In the genomic region with DNA sequence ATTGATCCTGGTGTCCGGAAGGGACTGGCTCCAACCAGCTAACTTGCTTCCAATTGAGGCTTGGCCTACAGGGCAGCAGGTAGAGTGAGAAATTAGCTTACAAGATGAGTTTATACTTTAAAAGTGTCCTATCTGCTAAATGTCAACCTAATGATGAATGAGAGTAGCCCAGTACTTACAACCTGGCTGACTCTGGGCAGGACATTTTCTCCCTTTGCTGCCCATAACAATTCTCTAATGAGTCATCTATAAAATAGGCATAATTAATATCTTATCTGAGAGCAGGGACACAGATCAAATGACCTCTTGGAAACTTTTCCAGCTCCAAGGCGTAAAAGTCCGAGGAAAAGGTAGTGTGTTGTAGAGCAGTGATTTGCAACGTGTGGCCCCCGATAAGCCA, we compare ENCODE assay signal across 34 cellular contexts.
"Had no signal": no experiment of that assay in that cellular context is flagged by ENCODE, and none has a peak within 500 bp of the region (broad histone marks: within the 10 kb centered on the region; RNA-seq: fewer than 3 reads in every experiment).

No MANE protein-coding gene starts in this region.

- H3K4me3 Mint-ChIP-seq: activated B cell treated with CpG ODN at 0.5 μM for 24 hours; activated CD4-positive, alpha-beta memory T cell treated with anti-CD3 and anti-CD28 coated beads for 36 hours; activated CD4-positive, alpha-beta T cell treated with anti-CD3 and anti-CD28 coated beads, Interleukin-2, amount 10 ng/mL, durations not matched to agents 24 days and 14 days; activated CD8-positive, alpha-beta T cell treated with anti-CD3 and anti-CD28 coated beads for 36 hours; activated naive CD4-positive, alpha-beta T cell treated with anti-CD3 and anti-CD28 coated beads, Interleukin-2, amount 10 ng/mL, durations not matched to agents 7 days and 5 days; activated naive CD4-positive, alpha-beta T cell treated with anti-CD3 and anti-CD28 coated beads, Interleukin-2, amount 50 U/mL, for 24 hours; activated naive CD8-positive, alpha-beta T cell; activated naive CD8-positive, alpha-beta T cell treated with anti-CD3 and anti-CD28 coated beads, Interleukin-2, amount 10 ng/mL, durations not matched to agents 7 days and 5 days; activated naive CD8-positive, alpha-beta T cell treated with anti-CD3 and anti-CD28 coated beads, Interleukin-2, amount 50 U/mL, for 24 hours; activated T-cell treated with anti-CD3 and anti-CD28 coated beads, Interleukin-2, amount 50 U/mL, for 4 hours; activated T-cell treated with anti-CD3 and anti-CD28 coated beads, Interleukin-2, amount 50 U/mL, for 72 hours; activated T-helper 1 cell treated with anti-CD3 and anti-CD28 coated beads, Interleukin-12 subunit alpha, Interleukin-12 subunit beta, Interleukin-2, Interleukin-4 antibody, amounts not matched to agents 30 ng/mL and 10 ng/mL and 1 ng/mL, durations not matched to agents 14 hours and 24 hours and 36 hours; activated T-helper 17 cell treated with anti-CD3 and anti-CD28 coated beads, Interleukin-2, amount 50 U/mL, for 72 hours; brain; central memory CD8-positive, alpha-beta T cell; T-helper 1 cell treated with Interleukin-12 subunit alpha and Interleukin-12 subunit beta and Interleukin-4 antibody, amounts not matched to agents 30 μg/mL and 1 μg/mL, for 36 hours; T-helper 2 cell treated with Interferon-gamma antibody and Interleukin-4, amounts not matched to agents 5 μg/mL and 100 μg/mL, for 36 hours had no signal

- DNase-seq: activated B cell treated with CpG ODN at 0.5 μM for 24 hours; activated CD4-positive, alpha-beta memory T cell treated with anti-CD3 and anti-CD28 coated beads for 36 hours; activated CD4-positive, alpha-beta T cell treated with anti-CD3 and anti-CD28 coated beads for 4 hours; activated CD4-positive, alpha-beta T cell treated with anti-CD3 and anti-CD28 coated beads, Interleukin-2, amount 10 ng/mL, durations not matched to agents 24 days and 14 days; activated CD4-positive, alpha-beta T cell treated with anti-CD3 and anti-CD28 coated beads, Interleukin-2, amount 50 U/mL, for 1 hour; activated CD4-positive, alpha-beta T cell treated with anti-CD3 and anti-CD28 coated beads, Interleukin-2, amount 50 U/mL, for 4 hours; activated CD4-positive, CD25-positive, alpha-beta regulatory T cell treated with anti-CD3 and anti-CD28 coated beads, Interleukin-2, amount 50 U/mL, for 72 hours; activated CD8-positive, alpha-beta memory T cell treated with anti-CD3 and anti-CD28 coated beads, Interleukin-2, amount 50 U/mL, for 4 hours; activated CD8-positive, alpha-beta T cell treated with anti-CD3 and anti-CD28 coated beads for 36 hours; activated gamma-delta T cell; activated naive CD4-positive, alpha-beta T cell treated with anti-CD3 and anti-CD28 coated beads, Interleukin-2, amount 10 ng/mL, durations not matched to agents 7 days and 5 days; activated naive CD4-positive, alpha-beta T cell treated with Interleukin-2 at 50 U/mL for 16 hours; activated naive CD8-positive, alpha-beta T cell treated with anti-CD3 and anti-CD28 coated beads, Interleukin-2, amount 10 ng/mL, durations not matched to agents 7 days and 5 days; activated naive CD8-positive, alpha-beta T cell treated with anti-CD3 and anti-CD28 coated beads, Interleukin-2, amount 50 U/mL, for 24 hours; activated T-cell treated with anti-CD3 and anti-CD28 coated beads for 4 hours; activated T-cell treated with anti-CD3 and anti-CD28 coated beads, Interleukin-2, amount 50 U/mL, for 1 hour; activated T-cell treated with anti-CD3 and anti-CD28 coated beads, Interleukin-2, amount 50 U/mL, for 4 hours; activated T-cell treated with anti-CD3 and anti-CD28 coated beads, Interleukin-2, amount 50 U/mL, for 72 hours; amniotic stem cell; aorta; cerebellar nuclear complex; SW 1271; T-helper 1 cell; T-helper 2 cell; T-helper 9 cell had no signal

- H3K4me1 Mint-ChIP-seq: activated B cell treated with CpG ODN at 0.5 μM for 24 hours; activated CD4-positive, alpha-beta T cell treated with anti-CD3 and anti-CD28 coated beads, Interleukin-2, amount 10 ng/mL, durations not matched to agents 24 days and 14 days; activated naive CD4-positive, alpha-beta T cell treated with anti-CD3 and anti-CD28 coated beads, Interleukin-2, amount 10 ng/mL, durations not matched to agents 7 days and 5 days; activated naive CD4-positive, alpha-beta T cell treated with anti-CD3 and anti-CD28 coated beads, Interleukin-2, amount 50 U/mL, for 24 hours; activated naive CD8-positive, alpha-beta T cell treated with anti-CD3 and anti-CD28 coated beads, Interleukin-2, amount 10 ng/mL, durations not matched to agents 7 days and 5 days; activated naive CD8-positive, alpha-beta T cell treated with anti-CD3 and anti-CD28 coated beads, Interleukin-2, amount 50 U/mL, for 24 hours; activated T-helper 17 cell treated with anti-CD3 and anti-CD28 coated beads, Interleukin-2, amount 50 U/mL, for 72 hours; central memory CD8-positive, alpha-beta T cell had no signal

- H3K9me3 Mint-ChIP-seq: activated B cell treated with CpG ODN at 0.5 μM for 24 hours; activated CD4-positive, alpha-beta memory T cell treated with anti-CD3 and anti-CD28 coated beads for 36 hours; activated CD4-positive, alpha-beta T cell treated with anti-CD3 and anti-CD28 coated beads, Interleukin-2, amount 10 ng/mL, durations not matched to agents 24 days and 14 days; activated CD8-positive, alpha-beta T cell treated with anti-CD3 and anti-CD28 coated beads for 36 hours; activated naive CD4-positive, alpha-beta T cell treated with anti-CD3 and anti-CD28 coated beads, Interleukin-2, amount 10 ng/mL, durations not matched to agents 7 days and 5 days; activated naive CD4-positive, alpha-beta T cell treated with anti-CD3 and anti-CD28 coated beads, Interleukin-2, amount 50 U/mL, for 24 hours; activated naive CD8-positive, alpha-beta T cell treated with anti-CD3 and anti-CD28 coated beads, Interleukin-2, amount 10 ng/mL, durations not matched to agents 7 days and 5 days; activated naive CD8-positive, alpha-beta T cell treated with anti-CD3 and anti-CD28 coated beads, Interleukin-2, amount 50 U/mL, for 24 hours; activated T-helper 1 cell treated with anti-CD3 and anti-CD28 coated beads, Interleukin-12 subunit alpha, Interleukin-12 subunit beta, Interleukin-2, Interleukin-4 antibody, amounts not matched to agents 30 ng/mL and 10 ng/mL and 1 ng/mL, durations not matched to agents 14 hours and 24 hours and 36 hours; T-helper 2 cell treated with Interferon-gamma antibody and Interleukin-4, amounts not matched to agents 5 μg/mL and 100 μg/mL, for 36 hours had no signal

- H3K27ac Mint-ChIP-seq: activated B cell treated with CpG ODN at 0.5 μM for 24 hours; activated CD4-positive, alpha-beta memory T cell treated with anti-CD3 and anti-CD28 coated beads for 36 hours; activated CD4-positive, alpha-beta T cell treated with anti-CD3 and anti-CD28 coated beads, Interleukin-2, amount 10 ng/mL, durations not matched to agents 24 days and 14 days; activated CD8-positive, alpha-beta T cell treated with anti-CD3 and anti-CD28 coated beads for 36 hours; activated naive CD4-positive, alpha-beta T cell treated with anti-CD3 and anti-CD28 coated beads, Interleukin-2, amount 10 ng/mL, durations not matched to agents 7 days and 5 days; activated naive CD4-positive, alpha-beta T cell treated with anti-CD3 and anti-CD28 coated beads, Interleukin-2, amount 50 U/mL, for 24 hours; activated naive CD8-positive, alpha-beta T cell; activated naive CD8-positive, alpha-beta T cell treated with anti-CD3 and anti-CD28 coated beads, Interleukin-2, amount 10 ng/mL, durations not matched to agents 7 days and 5 days; activated naive CD8-positive, alpha-beta T cell treated with anti-CD3 and anti-CD28 coated beads, Interleukin-2, amount 50 U/mL, for 24 hours; activated T-cell treated with anti-CD3 and anti-CD28 coated beads, Interleukin-2, amount 50 U/mL, for 72 hours; activated T-helper 1 cell treated with anti-CD3 and anti-CD28 coated beads, Interleukin-12 subunit alpha, Interleukin-12 subunit beta, Interleukin-2, Interleukin-4 antibody, amounts not matched to agents 30 ng/mL and 10 ng/mL and 1 ng/mL, durations not matched to agents 14 hours and 24 hours and 36 hours; activated T-helper 17 cell treated with anti-CD3 and anti-CD28 coated beads, Interleukin-2, amount 50 U/mL, for 72 hours; T-helper 1 cell treated with Interleukin-12 subunit alpha and Interleukin-12 subunit beta and Interleukin-4 antibody, amounts not matched to agents 30 μg/mL and 1 μg/mL, for 36 hours; T-helper 2 cell treated with Interferon-gamma antibody and Interleukin-4, amounts not matched to agents 5 μg/mL and 100 μg/mL, for 36 hours had no signal

- ATAC-seq: activated CD8-positive, alpha-beta T cell treated with anti-CD3 and anti-CD28 coated beads for 36 hours; activated naive CD8-positive, alpha-beta T cell treated with anti-CD3 and anti-CD28 coated beads, Interleukin-2, amount 50 U/mL, for 24 hours; activated T-cell treated with anti-CD3 and anti-CD28 coated beads, Interleukin-2, amount 50 U/mL, for 4 hours; activated T-cell treated with anti-CD3 and anti-CD28 coated beads, Interleukin-2, amount 50 U/mL, for 72 hours; activated T-helper 17 cell treated with anti-CD3 and anti-CD28 coated beads, Interleukin-2, amount 50 U/mL, for 72 hours had no signal

- H3K27ac ChIP-seq: VCaP had no signal

- H3K27me3 Mint-ChIP-seq: activated B cell treated with CpG ODN at 0.5 μM for 24 hours; activated CD4-positive, alpha-beta memory T cell treated with anti-CD3 and anti-CD28 coated beads for 36 hours; activated CD4-positive, alpha-beta T cell treated with anti-CD3 and anti-CD28 coated beads, Interleukin-2, amount 10 ng/mL, durations not matched to agents 24 days and 14 days; activated CD8-positive, alpha-beta T cell treated with anti-CD3 and anti-CD28 coated beads for 36 hours; activated naive CD4-positive, alpha-beta T cell treated with anti-CD3 and anti-CD28 coated beads, Interleukin-2, amount 10 ng/mL, durations not matched to agents 7 days and 5 days; activated naive CD4-positive, alpha-beta T cell treated with anti-CD3 and anti-CD28 coated beads, Interleukin-2, amount 50 U/mL, for 24 hours; activated naive CD8-positive, alpha-beta T cell treated with anti-CD3 and anti-CD28 coated beads, Interleukin-2, amount 10 ng/mL, durations not matched to agents 7 days and 5 days; activated naive CD8-positive, alpha-beta T cell treated with anti-CD3 and anti-CD28 coated beads, Interleukin-2, amount 50 U/mL, for 24 hours; activated T-helper 17 cell treated with anti-CD3 and anti-CD28 coated beads, Interleukin-2, amount 50 U/mL, for 72 hours; brain; central memory CD8-positive, alpha-beta T cell had no signal

- H3K36me3 Mint-ChIP-seq: activated CD4-positive, alpha-beta memory T cell treated with anti-CD3 and anti-CD28 coated beads for 36 hours; activated naive CD4-positive, alpha-beta T cell treated with anti-CD3 and anti-CD28 coated beads, Interleukin-2, amount 10 ng/mL, durations not matched to agents 7 days and 5 days; activated naive CD4-positive, alpha-beta T cell treated with anti-CD3 and anti-CD28 coated beads, Interleukin-2, amount 50 U/mL, for 24 hours; activated naive CD8-positive, alpha-beta T cell; activated naive CD8-positive, alpha-beta T cell treated with anti-CD3 and anti-CD28 coated beads, Interleukin-2, amount 10 ng/mL, durations not matched to agents 7 days and 5 days; brain had no signal
